Comparison of ENCODE assay signal across 8 cellular contexts in the genomic region with DNA sequence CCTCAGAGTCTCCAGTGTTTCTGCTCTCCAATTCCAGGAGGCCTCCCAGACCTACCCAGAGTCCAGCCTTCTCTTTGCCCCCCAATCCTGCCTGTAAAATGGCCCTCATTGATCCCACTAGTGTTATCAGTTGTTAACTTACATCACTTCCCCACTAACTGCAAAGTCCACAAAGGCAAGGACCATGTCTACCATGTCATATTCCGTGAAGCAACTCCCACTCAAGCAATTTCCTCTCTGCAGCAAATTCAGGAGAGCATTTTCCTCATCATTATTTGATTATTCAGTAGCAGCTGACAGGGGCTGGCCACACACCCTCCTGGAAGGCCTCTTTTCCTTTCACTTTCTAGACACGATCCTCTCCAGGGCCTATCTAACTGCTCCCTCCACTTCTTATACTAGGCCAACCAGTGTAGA.
DNase-seq lines count a peak whose midpoint lies in the region; ATAC-seq and FAIRE-seq lines count a peak whose summit lies in the region.

No MANE protein-coding gene starts in this region.

- FAIRE-seq in RCC 7860 (lab: Jason Lieb, UNC): peak; percentile 31

- ATAC-seq in GM21447 (IDR thresholded peaks at IDR 0.05; ENCODE audit: unreplicated experiment): no peak
- no peak for ATAC-seq in GM19452 (IDR thresholded peaks at IDR 0.05; ENCODE audit: unreplicated experiment)

- peak; percentile 17 for DNase-seq in stimulated activated CD4-positive, alpha-beta T cell treated with anti-CD3 and anti-CD28 coated beads, Interleukin-4, amount 100 ng/mL, for 1 hour
- no peak for DNase-seq in stimulated activated CD4-positive, alpha-beta T cell treated with anti-CD3 and anti-CD28 coated beads, Interleukin-2, amount 100 ng/mL, for 48 hours
- DNase-seq in RCC 7860 (ENCODE audit: low spot score) (peak; percentile 74), hepatic stellate cell (ENCODE audit: low spot score) (peak; percentile 55), ureter (ENCODE audit: low spot score) (peak; percentile 51), CD1c-positive myeloid dendritic cell (ENCODE audit: extremely low spot score) (no peak)

Comparison
In these comparisons a context has a peak if more than half of its experiments do, and no peak if none do; other contexts are left out.
1. DNase-seq: peak in stimulated activated CD4-positive, alpha-beta T cell treated with anti-CD3 and anti-CD28 coated beads, Interleukin-4, amount 100 ng/mL, for 1 hour (single experiment), RCC 7860 (single experiment), hepatic stellate cell (single experiment) and ureter (single experiment); none in stimulated activated CD4-positive, alpha-beta T cell treated with anti-CD3 and anti-CD28 coated beads, Interleukin-2, amount 100 ng/mL, for 48 hours (0 of 2) and CD1c-positive myeloid dendritic cell (single experiment).